ENCODE assay signal across 12 cellular contexts in the genomic region with DNA sequence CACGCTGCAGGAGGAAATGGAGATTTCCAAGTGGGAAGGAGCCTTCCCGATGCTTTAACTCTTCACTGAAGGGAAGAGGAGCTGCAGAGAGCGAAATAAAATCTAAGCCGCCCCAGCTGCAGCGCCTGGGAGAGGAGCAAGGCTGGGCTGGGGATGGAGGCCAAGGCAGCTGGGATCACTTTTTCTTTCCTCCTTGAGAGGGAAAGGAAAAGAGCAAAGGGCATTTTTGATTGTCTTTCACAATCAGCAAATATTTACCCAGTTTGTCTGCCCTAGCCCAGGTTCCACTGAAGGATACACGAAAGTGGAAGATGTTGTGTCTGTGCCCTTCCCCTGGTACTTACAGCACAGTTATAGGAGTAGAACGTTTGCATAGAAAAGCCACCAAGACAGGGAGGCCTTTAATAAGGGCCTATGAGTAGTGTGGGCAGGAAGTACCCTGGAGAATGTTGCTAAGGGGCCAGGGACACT. TPM values are rescaled to one million over a fixed set of nuclear protein-coding genes. Genes with fewer than 3 reads are reported as not detected.
DNase-seq lines count a peak whose midpoint lies in the region; ATAC-seq and TF ChIP-seq lines count a peak whose summit lies in the region.
"Had no signal": no experiment of that assay in that cellular context is flagged by ENCODE, and none has a peak within 500 bp of the region (broad histone marks: within the 10 kb centered on the region; RNA-seq: fewer than 3 reads in every experiment).

No MANE protein-coding gene starts in this region.

- H3K4me3 Mint-ChIP-seq in brain = peak overlapping the region; percentile 17 to 81 (median 63)
- H3K4me3 Mint-ChIP-seq: activated CD4-positive, alpha-beta memory T cell treated with anti-CD3 and anti-CD28 coated beads, Interleukin-2, amount 10 ng/mL, durations not matched to agents 7 days and 5 days; dendritic cell treated with granulocyte-macrophage colony-stimulating factor and Interleukin-4, amounts not matched to agents 40 ng/mL and 50 ng/mL, for 4 days; naive thymus-derived CD8-positive, alpha-beta T cell; stimulated activated naive CD8-positive, alpha-beta T cell treated with anti-CD3 and anti-CD28 coated beads, Interleukin-15, Interleukin-2, amounts not matched to agents 100 ng/mL and 50 ng/mL, for 24 hours had no signal

- H3K27me3 ChIP-seq in GM23248 (replicated peaks; ENCODE audit: insufficient read depth) = no peaks in the 10 kb centered on the region
- no peaks in the 10 kb centered on the region for H3K27me3 ChIP-seq in liver (ENCODE audit: control insufficient read depth in 4 of 4, insufficient read depth in 4 of 4, low read length in 3 of 4)
- H3K27me3 ChIP-seq in spleen (replicated peaks in 1 of 7) = no peaks in the 10 kb centered on the region

- H2AFZ ChIP-seq in GM23248 = no peak overlapping the region

- ATAC-seq in GM19397 (IDR thresholded peaks at IDR 0.05; ENCODE audit: unreplicated experiment) (no peak), HG03442 (IDR thresholded peaks at IDR 0.05; ENCODE audit: unreplicated experiment) (no peak)
- ATAC-seq: naive thymus-derived CD8-positive, alpha-beta T cell had no signal

- H3K4me1 Mint-ChIP-seq in brain = peaks cover 90% of the 10 kb centered on the region

- H4K20me1 ChIP-seq in GM23248 (ENCODE audit: insufficient read depth) = no peaks in the 10 kb centered on the region

- H3K9me3 ChIP-seq in GM23248 (ENCODE audit: low read depth) = no peaks in the 10 kb centered on the region
- no peaks in the 10 kb centered on the region for H3K9me3 ChIP-seq in liver (ENCODE audit: control insufficient read depth in 4 of 4, low read length in 3 of 4)
- H3K9me3 ChIP-seq in spleen = no peaks in the 10 kb centered on the region

- peaks cover 70% of the 10 kb centered on the region for H3K79me2 ChIP-seq in GM23248 (ENCODE audit: insufficient read depth)

- intact Hi-C loops in spleen (cut with DNase I; ENCODE audit: low total_unique reads) = no loop called here

- H3K4me2 ChIP-seq in GM23248 (ENCODE audit: unreplicated experiment) = peak overlapping the region; percentile 93

- peaks cover 67% of the 10 kb centered on the region for H3K4me1 ChIP-seq in GM23248 (ENCODE audit: insufficient read depth)
- H3K4me1 ChIP-seq in liver (ENCODE audit: control insufficient read depth in 4 of 4, insufficient read depth in 4 of 4, low read length in 3 of 4) = peaks cover 24 to 96% (median 85%) of the 10 kb centered on the region in 4 donors
- peaks cover 2 to 95% (median 46%) of the 10 kb centered on the region in 6 donors for H3K4me1 ChIP-seq in spleen

- H3K27ac ChIP-seq in GM23248 = peak overlapping the region; percentile 100
- H3K27ac ChIP-seq in liver (ENCODE audit: low read depth in 1 of 2, low read length in 2 of 2) = peak overlapping the region; percentile 81 to 82
- H3K27ac ChIP-seq in spleen = peak overlapping the region in 7 of 8 donors; percentile 42 to 75 (median 71)

- peaks cover 54% of the 10 kb centered on the region for H3F3A ChIP-seq in GM23248 (ENCODE audit: insufficient read depth)

- H3K4me3 ChIP-seq in GM23248 (peak overlapping the region; percentile 71), liver (ENCODE audit: low read depth in 1 of 3, low read length in 3 of 3) (no peak overlapping the region), spleen (peak overlapping the region in 2 of 8 donors; percentile 11 to 42)

- H3K36me3 Mint-ChIP-seq in brain = no peaks in the 10 kb centered on the region
- H3K36me3 Mint-ChIP-seq: naive thymus-derived CD8-positive, alpha-beta T cell had no signal

- H3K9ac ChIP-seq in GM23248 = peak overlapping the region; percentile 97
- peak overlapping the region in 1 of 2 donors; percentile 4 for H3K9ac ChIP-seq in liver (ENCODE audit: low read depth in 1 of 2, low read length in 2 of 2)

- no peaks in the 10 kb centered on the region for H3K9me2 ChIP-seq in GM23248 (ENCODE audit: insufficient read depth)

- H3K36me3 ChIP-seq in GM23248 (ENCODE audit: low read depth) = no peaks in the 10 kb centered on the region
- no peaks in the 10 kb centered on the region for H3K36me3 ChIP-seq in liver (ENCODE audit: control insufficient read depth in 4 of 4, insufficient read depth in 3 of 4, low read depth in 1 of 4, low read length in 3 of 4)
- H3K36me3 ChIP-seq in spleen = no peaks in the 10 kb centered on the region

- H3K9me3 Mint-ChIP-seq in brain = no peaks in the 10 kb centered on the region
- H3K9me3 Mint-ChIP-seq: activated CD4-positive, alpha-beta memory T cell treated with anti-CD3 and anti-CD28 coated beads, Interleukin-2, amount 10 ng/mL, durations not matched to agents 7 days and 5 days; dendritic cell treated with granulocyte-macrophage colony-stimulating factor and Interleukin-4, amounts not matched to agents 40 ng/mL and 50 ng/mL, for 4 days; naive thymus-derived CD8-positive, alpha-beta T cell; stimulated activated naive CD8-positive, alpha-beta T cell treated with anti-CD3 and anti-CD28 coated beads, Interleukin-15, Interleukin-2, amounts not matched to agents 100 ng/mL and 50 ng/mL, for 24 hours had no signal

- TF ChIP-seq RAD21 in liver (IDR thresholded peaks at IDR 0.05) = peak in 1 of 2 donors; percentile 30

- H3K27ac Mint-ChIP-seq in brain = peak overlapping the region; percentile 34 to 89 (median 70)
- H3K27ac Mint-ChIP-seq: activated CD4-positive, alpha-beta memory T cell treated with anti-CD3 and anti-CD28 coated beads, Interleukin-2, amount 10 ng/mL, durations not matched to agents 7 days and 5 days; dendritic cell treated with granulocyte-macrophage colony-stimulating factor and Interleukin-4, amounts not matched to agents 40 ng/mL and 50 ng/mL, for 4 days; stimulated activated naive CD8-positive, alpha-beta T cell treated with anti-CD3 and anti-CD28 coated beads, Interleukin-15, Interleukin-2, amounts not matched to agents 100 ng/mL and 50 ng/mL, for 24 hours had no signal

- no peak for DNase-seq in GM23248
- no peak for DNase-seq in spleen
- no peak for DNase-seq in SIG-M5 (lab: John Stamatoyannopoulos, UW)
- DNase-seq in HUDEP-2 (lab: John Stamatoyannopoulos, UW; ENCODE audit: unreplicated experiment in 76 of 76) = no peak
- DNase-seq: activated CD4-positive, alpha-beta memory T cell treated with anti-CD3 and anti-CD28 coated beads, Interleukin-2, amount 10 ng/mL, durations not matched to agents 7 days and 5 days; naive thymus-derived CD8-positive, alpha-beta T cell had no signal

- H3K27me3 Mint-ChIP-seq in brain = peaks cover 7% of the 10 kb centered on the region

- WGBS in GM23248 (ENCODE audit: low coverage in 1 of 2, low lambda C conversion rate in 2 of 2, missing lambda C conversion rate in 2 of 2), 2 experiments = 1 to 4% methylated on average over 7 of the region's 7 CpGs
- WGBS in liver = 31% methylated on average over 7 of the region's 7 CpGs
- WGBS in spleen, 5 donors = 43 to 69% (median 55%) methylated on average over 7 of the region's 7 CpGs

- no peak for TF ChIP-seq POLR2A in spleen (IDR thresholded peaks at IDR 0.05)

- in situ Hi-C loops in GM23248 (cut with MboI) = no loop called here

- no peak for TF ChIP-seq CTCF in brain (conservative IDR thresholded peaks at IDR 0.05)
- no peak for TF ChIP-seq CTCF in liver (IDR thresholded peaks at IDR 0.05; ENCODE audit: low read depth, low read length, missing input control)
- TF ChIP-seq CTCF in spleen (IDR thresholded peaks at IDR 0.05 in 8 of 11, conservative IDR thresholded peaks at IDR 0.05 in 3 of 11) = no peak

TF ChIP-seq in liver, 16 proteins besides CTCF, POLR2A, EP300 and RAD21:
- TF ChIP-seq JUND (IDR thresholded peaks at IDR 0.05) (no peak), HNF4A (conservative IDR thresholded peaks at IDR 0.05) (peak; percentile 64 to 66), RXRA (IDR thresholded peaks at IDR 0.05) (peak in 1 of 2 donors; percentile 46)

RNA-seq across cellular contexts. Expression of a gene that starts 38.8 kb away (rescaled TPM):
- total RNA-seq in GM23248 (2014; rRNA removed; shearing (Covaris generic)) = 66.3 and 73.8 TPM in 2 replicates
- polyA plus RNA-seq in GM23248 (2016; fragmentation: Nextera tagmentation; extraction: Ambion mirVana) = 45.2 and 47.5 TPM in 2 replicates
- 80.4 TPM for polyA plus RNA-seq in brain (ENCODE audit: insufficient read depth, low read depth, low replicate concordance)
- total RNA-seq in liver = 100 to 1,000 TPM in 1 of 2 donors, 10 to 100 TPM in 1; 51.5 to 193 TPM
- polyA plus RNA-seq in liver = 10 to 100 TPM; 26.2 to 70.7 TPM
- 100 to 1,000 TPM; 145 to 330 (median 233) TPM for total RNA-seq in spleen
- polyA plus RNA-seq in spleen = 10 to 100 TPM; 30.5 to 58.1 (median 38.5) TPM
